In the genomic region with DNA sequence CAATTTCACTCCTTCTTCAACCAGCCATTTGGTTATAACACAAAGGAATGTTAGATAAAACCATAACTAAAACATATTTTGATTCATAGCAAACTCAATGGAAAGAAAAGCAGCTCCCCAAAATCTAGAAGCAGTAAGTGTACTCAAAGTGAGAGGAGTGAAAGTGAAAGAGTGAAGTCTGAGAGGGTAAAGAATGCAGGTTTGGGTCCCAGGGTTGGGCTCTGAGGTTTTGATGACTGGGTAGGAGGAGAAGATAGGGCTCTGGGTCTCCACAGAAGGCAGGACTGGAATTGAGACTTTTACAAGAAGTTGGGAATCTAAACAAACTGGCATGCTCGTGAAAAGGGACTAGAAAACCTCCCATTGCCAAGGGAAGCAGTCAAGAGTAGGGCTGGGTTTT, we compare ENCODE assay signal across 15 cellular contexts.
DNase-seq lines count a peak whose midpoint lies in the region; ATAC-seq and TF ChIP-seq lines count a peak whose summit lies in the region.
"Had no signal": no experiment of that assay in that cellular context is flagged by ENCODE, and none has a peak within 500 bp of the region (broad histone marks: within the 10 kb centered on the region; RNA-seq: fewer than 3 reads in every experiment).

No MANE protein-coding gene starts in this region.

- H3K9me3 Mint-ChIP-seq in activated naive CD4-positive, alpha-beta T cell treated with anti-CD3 and anti-CD28 coated beads, Interleukin-2, amount 10 ng/mL, durations not matched to agents 7 days and 5 days: no peaks in the 10 kb centered on the region
- no peaks in the 10 kb centered on the region for H3K9me3 Mint-ChIP-seq in progenitor cell of endocrine pancreas (ENCODE audit: low read depth)

- H3K27me3 Mint-ChIP-seq in activated naive CD4-positive, alpha-beta T cell treated with anti-CD3 and anti-CD28 coated beads, Interleukin-2, amount 10 ng/mL, durations not matched to agents 7 days and 5 days: no peaks in the 10 kb centered on the region
- no peaks in the 10 kb centered on the region for H3K27me3 Mint-ChIP-seq in progenitor cell of endocrine pancreas

- no peak for TF ChIP-seq POLR2A in testis (IDR thresholded peaks at IDR 0.05)
- TF ChIP-seq POLR2A in esophagus squamous epithelium (IDR thresholded peaks at IDR 0.05): no peak

- intact Hi-C loops in testis (cut with DNase I; ENCODE audit: low total_unique reads) (no loop called here), esophagus squamous epithelium (cut with DNase I) (no loop called here)

- H3K4me3 Mint-ChIP-seq in activated naive CD4-positive, alpha-beta T cell treated with anti-CD3 and anti-CD28 coated beads, Interleukin-2, amount 10 ng/mL, durations not matched to agents 7 days and 5 days: no peak overlapping the region
- H3K4me3 Mint-ChIP-seq in progenitor cell of endocrine pancreas (ENCODE audit: low read depth): no peak overlapping the region

- H3K36me3 Mint-ChIP-seq in activated naive CD4-positive, alpha-beta T cell treated with anti-CD3 and anti-CD28 coated beads, Interleukin-2, amount 10 ng/mL, durations not matched to agents 7 days and 5 days: no peaks in the 10 kb centered on the region
- no peaks in the 10 kb centered on the region for H3K36me3 Mint-ChIP-seq in progenitor cell of endocrine pancreas (ENCODE audit: insufficient read depth)

- CTCF ChIA-PET in activated naive CD4-positive, alpha-beta T cell treated with anti-CD3 and anti-CD28 coated beads, Interleukin-2, amount 10 ng/mL, durations not matched to agents 7 days and 5 days (lab: Charles Lee): no interaction called here

- H3K27me3 ChIP-seq in testis (no peaks in the 10 kb centered on the region), WERI-Rb-1 (ENCODE audit: insufficient read depth, low read depth, severe bottlenecking) (no peaks in the 10 kb centered on the region), esophagus squamous epithelium (no peaks in the 10 kb centered on the region)
- H3K27me3 ChIP-seq: transverse colon had no signal

- no peak for TF ChIP-seq CTCF in progenitor cell of endocrine pancreas (IDR thresholded peaks at IDR 0.05; ENCODE audit: unreplicated experiment)
- no peak for TF ChIP-seq CTCF in testis (IDR thresholded peaks at IDR 0.05)
- no peak for TF ChIP-seq CTCF in WERI-Rb-1 (IDR thresholded peaks at IDR 0.05; ENCODE audit: low read depth, low read length)
- no peak for TF ChIP-seq CTCF in esophagus squamous epithelium (IDR thresholded peaks at IDR 0.05)

- H3K27ac ChIP-seq in testis (no peak overlapping the region), WERI-Rb-1 (no peak overlapping the region), esophagus squamous epithelium (no peak overlapping the region)
- H3K27ac ChIP-seq: transverse colon had no signal

- no peak overlapping the region for H3K4me3 ChIP-seq in testis
- no peak overlapping the region for H3K4me3 ChIP-seq in WERI-Rb-1 (ENCODE audit: low read depth, low read length)
- H3K4me3 ChIP-seq in esophagus squamous epithelium: no peak overlapping the region
- H3K4me3 ChIP-seq: GM12878, transverse colon had no signal

- peak overlapping the region; percentile 56 for H3K27ac Mint-ChIP-seq in activated naive CD4-positive, alpha-beta T cell treated with anti-CD3 and anti-CD28 coated beads, Interleukin-2, amount 10 ng/mL, durations not matched to agents 7 days and 5 days
- peak overlapping the region; percentile 59 for H3K27ac Mint-ChIP-seq in progenitor cell of endocrine pancreas

- peaks cover 12% of the 10 kb centered on the region for H3K4me1 Mint-ChIP-seq in activated naive CD4-positive, alpha-beta T cell treated with anti-CD3 and anti-CD28 coated beads, Interleukin-2, amount 10 ng/mL, durations not matched to agents 7 days and 5 days
- H3K4me1 Mint-ChIP-seq in progenitor cell of endocrine pancreas (ENCODE audit: low read depth): peaks cover under 1% of the 10 kb centered on the region

- H3K4me1 ChIP-seq in testis (no peaks in the 10 kb centered on the region), esophagus squamous epithelium (no peaks in the 10 kb centered on the region)
- H3K4me1 ChIP-seq: transverse colon had no signal

- no peaks in the 10 kb centered on the region for H3K9me3 ChIP-seq in testis
- no peaks in the 10 kb centered on the region for H3K9me3 ChIP-seq in WERI-Rb-1 (ENCODE audit: severe bottlenecking)
- no peaks in the 10 kb centered on the region for H3K9me3 ChIP-seq in esophagus squamous epithelium
- H3K9me3 ChIP-seq: transverse colon had no signal

- WGBS in testis, 2 donors: 93 to 95% methylated on average over 1 of the region's 1 CpG
- 50 to 59% methylated on average over 1 of the region's 1 CpG for WGBS in esophagus squamous epithelium, 2 donors

- peak; percentile 49 for ATAC-seq in HG03175 (IDR thresholded peaks at IDR 0.05; ENCODE audit: unreplicated experiment)
- ATAC-seq: GM12878, left colon had no signal

- peak; percentile 58 for DNase-seq in activated naive CD4-positive, alpha-beta T cell treated with anti-CD3 and anti-CD28 coated beads, Interleukin-2, amount 10 ng/mL, durations not matched to agents 7 days and 5 days
- DNase-seq in activated naive CD4-positive, alpha-beta T cell (lab: John Stamatoyannopoulos, UW): no peak
- peak; percentile 8 to 20 for DNase-seq in activated CD4-positive, alpha-beta T cell treated with anti-CD3 and anti-CD28 coated beads, Interleukin-2, amount 50 U/mL, for 48 hours
- DNase-seq in progenitor cell of endocrine pancreas (ENCODE audit: low spot score, unreplicated experiment) (no peak), testis (no peak), WERI-Rb-1 (no peak), esophagus squamous epithelium (lab: John Stamatoyannopoulos, UW) (no peak)
- DNase-seq: caudate nucleus; COR-L47; effector CD8-positive, alpha-beta T cell; hypothalamus; left colon; transverse colon had no signal

- H3K36me3 ChIP-seq in testis (ENCODE audit: low read depth, missing control alignments) (no peaks in the 10 kb centered on the region), WERI-Rb-1 (no peaks in the 10 kb centered on the region), esophagus squamous epithelium (no peaks in the 10 kb centered on the region)
- H3K36me3 ChIP-seq: transverse colon had no signal

Comparison
In these comparisons a context has a peak if more than half of its experiments do, and no peak if none do; other contexts are left out.
1. DNase-seq: peak in activated naive CD4-positive, alpha-beta T cell treated with anti-CD3 and anti-CD28 coated beads, Interleukin-2, amount 10 ng/mL, durations not matched to agents 7 days and 5 days (single experiment) and activated CD4-positive, alpha-beta T cell treated with anti-CD3 and anti-CD28 coated beads, Interleukin-2, amount 50 U/mL, for 48 hours (2 of 2); none in activated naive CD4-positive, alpha-beta T cell (0 of 4), progenitor cell of endocrine pancreas (single experiment), testis (single experiment), WERI-Rb-1 (single experiment) and esophagus squamous epithelium (single experiment).